ENCODE assay signal across 9 cellular contexts in the genomic region with DNA sequence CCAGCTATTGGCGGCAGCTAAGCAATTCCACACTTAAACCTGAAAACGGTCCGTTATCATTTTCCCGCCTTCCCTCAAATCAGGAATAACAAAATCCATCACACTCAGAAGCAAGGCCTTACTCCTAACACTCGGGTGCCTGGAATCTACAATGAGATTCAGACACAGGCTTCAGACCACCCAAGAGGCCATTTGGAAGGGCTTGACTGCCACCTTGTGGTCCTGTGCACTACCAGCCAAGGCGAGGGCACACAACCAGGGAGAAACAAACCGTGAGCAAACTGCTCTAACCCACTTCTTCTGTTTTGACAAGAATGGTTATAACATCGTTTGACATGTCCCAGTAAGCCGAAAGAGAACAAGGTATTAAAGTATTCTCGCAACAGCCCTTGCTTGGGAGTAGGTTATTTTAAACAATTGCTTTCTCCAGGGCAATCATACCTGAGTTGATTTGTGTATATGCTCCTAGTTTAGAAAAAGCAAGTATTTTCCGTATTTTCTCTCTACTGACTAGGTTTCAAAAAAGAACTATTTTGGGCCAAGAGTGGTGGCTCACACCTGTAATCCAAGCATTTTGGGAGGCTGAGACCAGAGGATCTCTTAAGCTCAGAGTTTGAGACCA. TPM values are rescaled to one million over a fixed set of nuclear protein-coding genes. Genes with fewer than 3 reads are reported as not detected.
DNase-seq lines count a peak whose midpoint lies in the region; ATAC-seq and TF ChIP-seq lines count a peak whose summit lies in the region.
"Had no signal": no experiment of that assay in that cellular context is flagged by ENCODE, and none has a peak within 500 bp of the region (broad histone marks: within the 10 kb centered on the region; RNA-seq: fewer than 3 reads in every experiment).

No MANE protein-coding gene starts in this region.

- no peak overlapping the region for H3K27ac Mint-ChIP-seq in naive thymus-derived CD8-positive, alpha-beta T cell

- POLR2A ChIA-PET in naive thymus-derived CD8-positive, alpha-beta T cell (lab: Charles Lee): no interaction called here

- H3K9me3 Mint-ChIP-seq in naive thymus-derived CD8-positive, alpha-beta T cell: no peaks in the 10 kb centered on the region

- peak; percentile 53 to 62 for ATAC-seq in naive thymus-derived CD8-positive, alpha-beta T cell

- peaks cover 0 to 8% (median 6%) of the 10 kb centered on the region in 3 donors for H3K36me3 Mint-ChIP-seq in naive thymus-derived CD8-positive, alpha-beta T cell

- TF ChIP-seq CTCF in HFF-Myc (IDR thresholded peaks at IDR 0.05; ENCODE audit: low read depth, low read length, missing control alignments): peak; percentile 87

- H3K4me3 ChIP-seq in HFF-Myc (replicated peaks; ENCODE audit: low read depth, low read length): no peak overlapping the region

- H3K4me3 Mint-ChIP-seq in naive thymus-derived CD8-positive, alpha-beta T cell: no peak overlapping the region

- peaks cover 0 to 16% (median 6%) of the 10 kb centered on the region in 5 donors for H3K27me3 Mint-ChIP-seq in naive thymus-derived CD8-positive, alpha-beta T cell

- DNase-seq in SHP77 (lab: John Stamatoyannopoulos, UW) (peak; percentile 42 to 59), SHP77 treated with DMSO at 0.1 percent for 48 hours (lab: John Stamatoyannopoulos, UW) (no peak), HFF-Myc (ENCODE audit: extremely low read depth, low read depth) (peak; percentile 32), NCI-H1694 (lab: John Stamatoyannopoulos, UW) (peak; percentile 18), erythroblast (lab: John Stamatoyannopoulos, UW) (peak; percentile 62 to 70), ureter (ENCODE audit: low spot score) (peak; percentile 46)
- peak; percentile 59 for DNase-seq in activated CD4-positive, alpha-beta T cell treated with anti-CD3 and anti-CD28 coated beads for 48 hours
- DNase-seq in naive thymus-derived CD8-positive, alpha-beta T cell: peak in 9 of 10 donors; percentile 6 to 38 (median 21)

- H3K4me1 Mint-ChIP-seq in naive thymus-derived CD8-positive, alpha-beta T cell: no peaks in the 10 kb centered on the region

- no peak for TF ChIP-seq POLR2A in erythroblast (IDR thresholded peaks at IDR 0.05; ENCODE audit: low read length)

RNA-seq across cellular contexts. Expression of a gene that starts 40.1 kb away (rescaled TPM):
- not detected for total RNA-seq in naive thymus-derived CD8-positive, alpha-beta T cell
- not detected for polyA plus RNA-seq in naive thymus-derived CD8-positive, alpha-beta T cell
- total RNA-seq in ureter: not detected
- total RNA-seq: mononuclear cell had no signal

RNA-seq across cellular contexts. Expression of a gene that starts 41.0 kb away (rescaled TPM):
- total RNA-seq in naive thymus-derived CD8-positive, alpha-beta T cell: 10 to 100 TPM; 14.4 to 17.4 TPM
- polyA plus RNA-seq in naive thymus-derived CD8-positive, alpha-beta T cell: 1 to 10 TPM; 5.0 to 5.7 (median 5.6) TPM
- total RNA-seq in ureter: 81.0 TPM
